In the genomic region with DNA sequence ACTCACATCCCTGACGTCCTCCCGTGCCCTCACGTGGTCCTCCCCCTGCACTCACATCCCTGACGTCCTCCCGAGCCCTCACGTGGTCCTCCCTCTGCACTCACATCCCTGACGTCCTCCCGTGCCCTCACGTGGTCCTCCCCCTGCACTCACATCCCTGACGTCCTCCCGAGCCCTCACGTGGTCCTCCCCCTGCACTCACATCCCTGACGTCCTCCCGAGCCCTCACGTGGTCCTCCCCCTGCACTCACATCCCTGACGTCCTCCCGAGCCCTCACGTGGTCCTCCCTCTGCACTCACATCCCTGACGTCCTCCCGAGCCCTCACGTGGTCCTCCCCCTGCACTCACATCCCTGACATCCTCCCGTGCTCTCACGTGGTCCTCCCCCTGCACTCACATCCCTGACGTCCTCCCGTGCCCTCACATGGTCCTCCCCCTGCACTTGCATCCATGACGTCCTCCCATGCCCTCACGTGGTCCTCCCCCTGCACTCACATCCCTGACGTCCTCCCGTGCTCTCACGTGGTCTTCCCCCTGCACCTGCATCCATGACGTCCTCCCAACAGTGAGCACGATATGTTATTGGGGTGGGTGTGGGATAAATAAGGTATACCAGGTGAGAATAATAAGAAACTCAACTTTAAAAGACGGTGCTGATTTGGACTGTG, we compare ENCODE assay signal across 4 cellular contexts. TPM values are rescaled to one million over a fixed set of nuclear protein-coding genes. Genes with fewer than 3 reads are reported as not detected.
"Had no signal": no experiment of that assay in that cellular context is flagged by ENCODE, and none has a peak within 500 bp of the region (broad histone marks: within the 10 kb centered on the region; RNA-seq: fewer than 3 reads in every experiment).

No MANE protein-coding gene starts in this region.

RNA-seq across cellular contexts. Expression of gene SAMD11, which starts 57.0 kb away (rescaled TPM):
- total RNA-seq: endothelial cell of umbilical vein, foreskin keratinocyte, mammary epithelial cell, mononuclear cell had no signal
- polyA plus RNA-seq: endothelial cell of umbilical vein, mammary epithelial cell had no signal
